ENCODE assay signal across 8 cellular contexts in the genomic region with DNA sequence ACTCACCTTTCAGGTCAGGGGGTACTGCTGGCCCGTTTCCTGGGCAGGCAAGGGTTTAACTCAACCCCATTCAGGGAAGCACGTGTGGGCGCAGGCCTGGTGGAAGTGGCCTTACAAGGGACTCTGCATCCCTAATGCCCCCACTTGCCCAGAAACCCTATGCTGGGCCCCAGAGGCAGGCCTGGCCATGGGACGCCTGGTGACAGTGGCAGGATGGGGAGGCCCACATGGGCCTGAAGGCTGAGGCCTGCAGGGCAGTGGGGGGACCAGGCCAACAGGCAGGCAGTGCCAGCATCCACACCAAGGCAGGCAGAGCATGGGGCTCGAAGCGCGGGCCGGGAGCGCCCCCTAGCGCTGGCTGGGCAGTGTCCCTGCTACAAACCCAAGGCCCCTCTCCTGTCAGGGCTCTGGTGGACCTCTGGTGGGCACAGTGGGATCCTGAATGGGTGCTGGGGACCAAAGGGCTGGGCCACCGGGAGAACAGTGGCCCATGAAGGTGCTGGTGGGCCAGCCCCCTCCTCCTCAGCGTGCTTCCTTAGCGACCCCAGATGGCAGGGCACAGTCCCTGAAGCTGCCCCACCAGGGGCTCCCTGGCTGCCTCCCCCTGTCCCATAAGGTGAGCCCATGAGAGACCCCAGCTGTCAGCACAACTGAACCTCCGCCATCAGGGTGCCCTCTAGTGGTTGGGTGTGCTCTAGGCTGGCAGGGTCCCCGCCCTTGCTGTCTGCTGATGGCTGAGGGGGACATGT. TPM values are rescaled to one million over a fixed set of nuclear protein-coding genes. Genes with fewer than 3 reads are reported as not detected.
DNase-seq lines count a peak whose midpoint lies in the region; FAIRE-seq and TF ChIP-seq lines count a peak whose summit lies in the region.

No MANE protein-coding gene starts in this region.

- no peaks in the 10 kb centered on the region for H3K9me3 ChIP-seq in SJCRH30 (replicated peaks)
- no peaks in the 10 kb centered on the region for H3K9me3 ChIP-seq in osteoblast (ENCODE audit: low read depth, low read length)
- H3K9me3 ChIP-seq in thyroid gland = no peaks in the 10 kb centered on the region

- no peak overlapping the region for H3K4me3 Mint-ChIP-seq in Calu3 (ENCODE audit: low read depth, unreplicated experiment)

- H3K27ac Mint-ChIP-seq in Calu3 (ENCODE audit: unreplicated experiment) = no peak overlapping the region

- no peak overlapping the region for H3K4me2 ChIP-seq in osteoblast (ENCODE audit: insufficient read depth, low read length)

- intact Hi-C loops in Calu3 (cut with micrococcal nuclease; ENCODE audit: unreplicated experiment) = loop anchor here (1.0 kb wide), 1 partner anchor 62 kb away; no protein-coding TSS in a partner anchor
- intact Hi-C loops in thyroid gland (cut with DNase I) = loop anchor here (5.0 to 10.0 kb wide), 2 partner anchors 63 to 85 kb away; no protein-coding TSS in a partner anchor

- H3K36me3 ChIP-seq in SJCRH30 = peaks cover 2% of the 10 kb centered on the region
- H3K36me3 ChIP-seq in osteoblast (ENCODE audit: insufficient read depth, low read length) = peaks cover 18% of the 10 kb centered on the region
- H3K36me3 ChIP-seq in thyroid gland = peaks cover 11 to 15% of the 10 kb centered on the region in 2 donors

- peaks cover 14% of the 10 kb centered on the region for H4K20me1 ChIP-seq in osteoblast (ENCODE audit: insufficient read depth, low read length)

- no peak overlapping the region for H3K27ac ChIP-seq in SJCRH30
- H3K27ac ChIP-seq in osteoblast (ENCODE audit: low read depth, low read length) = no peak overlapping the region
- no peak overlapping the region for H3K27ac ChIP-seq in thyroid gland

- DNase-seq in Calu3 (peak; percentile 86), HK-2 (ENCODE audit: unreplicated experiment) (peak; percentile 87), SJCRH30 (peak; percentile 80 to 90), activated gamma-delta T cell treated with Interleukin-2 at 50 U/mL for 16 hours (peak; percentile 52), frontal cortex (ENCODE audit: low spot score in 2 of 2) (peak; percentile 83 to 89), osteoblast (ENCODE audit: insufficient read length, low spot score, missing footprints) (peak; percentile 100), thyroid gland (peak; percentile 54 to 56), HCEC 1CT (no peak)

- H3K36me3 Mint-ChIP-seq in Calu3 (ENCODE audit: insufficient read depth, unreplicated experiment) = peaks cover 7% of the 10 kb centered on the region

- H3K4me1 ChIP-seq in SJCRH30 = no peaks in the 10 kb centered on the region
- H3K4me1 ChIP-seq in osteoblast (ENCODE audit: insufficient read depth, low read length) = no peaks in the 10 kb centered on the region
- no peaks in the 10 kb centered on the region for H3K4me1 ChIP-seq in thyroid gland

- no peak overlapping the region for H3K4me3 ChIP-seq in SJCRH30
- no peak overlapping the region for H3K4me3 ChIP-seq in osteoblast (ENCODE audit: insufficient read depth, low read length)
- no peak overlapping the region for H3K4me3 ChIP-seq in thyroid gland (replicated peaks in 1 of 3)

- H3K27me3 ChIP-seq in SJCRH30 (no peaks in the 10 kb centered on the region), osteoblast (ENCODE audit: insufficient read depth, low read length) (no peaks in the 10 kb centered on the region), thyroid gland (no peaks in the 10 kb centered on the region)

- no peak overlapping the region for H2AFZ ChIP-seq in osteoblast (ENCODE audit: low read length)

- TF ChIP-seq POLR2A in thyroid gland (IDR thresholded peaks at IDR 0.05) = no peak

- no TSS peak for BruUV-seq in Calu3 (replicated peaks; lab: Mats Ljungman, UMichigan)

- CTCF ChIA-PET in Calu3 (lab: Charles Lee) = interaction anchor here (0.6 to 2.0 kb wide), 5 partner anchors 55 to 101 kb away, joined by 3 to 18 read pairs (median 4); no protein-coding TSS in a partner anchor

- WGBS in thyroid gland, 2 donors = 46 to 69% methylated on average over 2 to 5 of the region's 15 CpGs

- H3K27me3 Mint-ChIP-seq in Calu3 (ENCODE audit: unreplicated experiment) = no peaks in the 10 kb centered on the region

- no peaks in the 10 kb centered on the region for H3K79me2 ChIP-seq in osteoblast (ENCODE audit: insufficient read depth, low read length)

- no peaks in the 10 kb centered on the region for H3K4me1 Mint-ChIP-seq in Calu3 (ENCODE audit: low read depth, unreplicated experiment)

- no peak for FAIRE-seq in frontal cortex (lab: Jason Lieb, UNC)

- no peaks in the 10 kb centered on the region for H3K9me3 Mint-ChIP-seq in Calu3 (ENCODE audit: low read depth, unreplicated experiment)

- peak; percentile 86 for TF ChIP-seq CTCF in Calu3 (IDR thresholded peaks at IDR 0.05; ENCODE audit: unreplicated experiment)
- peak; percentile 82 for TF ChIP-seq CTCF in osteoblast (IDR thresholded peaks at IDR 0.05; ENCODE audit: extremely low read depth, low read depth, low read length)
- TF ChIP-seq CTCF in thyroid gland (IDR thresholded peaks at IDR 0.05) = peak; percentile 56 to 82 (median 70)

RNA-seq across cellular contexts. Expression of a gene that starts 16.8 kb away (rescaled TPM):
- total RNA-seq in Calu3 (2022) (34.3 and 47.5 TPM in 2 replicates), frontal cortex (6.9 TPM), osteoblast (0.29 and 0.36 TPM in 2 replicates), thyroid gland (1 to 10 TPM in 2 of 4 donors, under 1 TPM in 2; 0.78 to 5.1 (median 1.6) TPM)
- total RNA-seq in SJCRH30 (2014; rRNA removed; shearing (Covaris generic)) = 2.0 and 2.4 TPM in 2 replicates

RNA-seq across cellular contexts. Expression of a gene that starts 46.0 kb away (rescaled TPM):
- total RNA-seq in Calu3 (2022) = 47.2 and 56.7 TPM in 2 replicates
- 44.3 and 54.4 TPM in 2 replicates for total RNA-seq in SJCRH30 (2014; rRNA removed; shearing (Covaris generic))
- 115 TPM for total RNA-seq in frontal cortex
- total RNA-seq in osteoblast = 68.4 and 75.3 TPM in 2 replicates
- total RNA-seq in thyroid gland = 10 to 100 TPM; 30.1 to 58.4 (median 49.0) TPM
